Comparison of ENCODE assay signal across 8 cellular contexts in genomic region chr21:42009018-42009830, GRCh38. TPM values are rescaled to one million over a fixed set of nuclear protein-coding genes. Genes with fewer than 3 reads are reported as not detected.
DNase-seq lines count a peak whose midpoint lies in the region; ATAC-seq and TF ChIP-seq lines count a peak whose summit lies in the region.

No MANE protein-coding gene starts in this region.

- peak overlapping the region; percentile 94 for H3K4me3 Mint-ChIP-seq in activated naive CD8-positive, alpha-beta T cell treated with anti-CD3 and anti-CD28 coated beads, Interleukin-2, amount 50 U/mL, for 24 hours

- 0 out of 4 replicates have a peak, but pooled peaks of 1 of the 2 experiments have one; percentile 9 for TF ChIP-seq EP300 in SK-N-SH (IDR thresholded peaks at IDR 0.05; ENCODE audit: borderline replicate concordance in 1 of 2, low read depth in 1 of 2, low read length in 1 of 2)

- H3F3A ChIP-seq in SK-N-SH (replicated peaks; ENCODE audit: insufficient read depth) = no peaks in the 10 kb centered on the region

- H3K9me3 Mint-ChIP-seq in activated naive CD8-positive, alpha-beta T cell treated with anti-CD3 and anti-CD28 coated beads, Interleukin-2, amount 50 U/mL, for 24 hours = no peaks in the 10 kb centered on the region

- POLR2A ChIA-PET in SK-N-SH (lab: Yijun Ruan, JAX) = no interaction called here

- peak overlapping the region; percentile 90 for H3K9ac ChIP-seq in BLaER1
- H3K9ac ChIP-seq in SK-N-SH = peak overlapping the region; percentile 88

- TF ChIP-seq RAD21 in SK-N-SH (IDR thresholded peaks at IDR 0.05; ENCODE audit: low read length) = no peak; the same call in 1 of the 2 replicates

- WGBS in SK-N-SH (ENCODE audit: low lambda C conversion rate) = 2% methylated on average over 61 of the region's 86 CpGs

- H3K27me3 ChIP-seq in BLaER1 (peaks cover 37% of the 10 kb centered on the region), SK-N-SH (ENCODE audit: insufficient read depth) (no peaks in the 10 kb centered on the region; the same call in 1 of the 2 replicates)

- peaks cover 40% of the 10 kb centered on the region for H3K36me3 Mint-ChIP-seq in activated naive CD8-positive, alpha-beta T cell treated with anti-CD3 and anti-CD28 coated beads, Interleukin-2, amount 50 U/mL, for 24 hours (ENCODE audit: low read depth)

- intact Hi-C loops in left ventricle myocardium superior (cut with micrococcal nuclease) = loop anchor here (5.0 kb wide), 1 partner anchor 108 kb away; no protein-coding TSS in a partner anchor

- peak overlapping the region; percentile 100 for H3K27ac Mint-ChIP-seq in activated naive CD8-positive, alpha-beta T cell treated with anti-CD3 and anti-CD28 coated beads, Interleukin-2, amount 50 U/mL, for 24 hours

- H3K36me3 ChIP-seq in BLaER1 (no peaks in the 10 kb centered on the region), SK-N-SH (replicated peaks in 1 of 2; ENCODE audit: control insufficient read depth in 1 of 2, insufficient read depth in 2 of 2, low read length in 1 of 2) (peaks cover 0 to 5% of the 10 kb centered on the region in 2 experiments)

- H3K9me3 ChIP-seq in BLaER1 (no peaks in the 10 kb centered on the region), SK-N-SH (no peaks in the 10 kb centered on the region)

- H4K20me1 ChIP-seq in BLaER1 (peaks cover 9% of the 10 kb centered on the region; the same call in 1 of the 2 replicates), SK-N-SH (ENCODE audit: insufficient read depth) (no peaks in the 10 kb centered on the region; the same call in 1 of the 2 replicates)

- DNase-seq in SK-N-SH (peak; percentile 69), left ventricle myocardium superior (peak; percentile 66), putamen (ENCODE audit: low spot score) (peak; percentile 38), 8988T (no peak)
- peak; percentile 70 for DNase-seq in activated naive CD8-positive, alpha-beta T cell treated with anti-CD3 and anti-CD28 coated beads, Interleukin-2, amount 50 U/mL, for 24 hours

- peak; percentile 28 for ATAC-seq in GM18907 (IDR thresholded peaks at IDR 0.05; ENCODE audit: unreplicated experiment)
- ATAC-seq in HG03354 (IDR thresholded peaks at IDR 0.05; ENCODE audit: poor library complexity, severe bottlenecking, unreplicated experiment) = peak; percentile 35
- ATAC-seq in activated naive CD8-positive, alpha-beta T cell treated with anti-CD3 and anti-CD28 coated beads, Interleukin-2, amount 50 U/mL, for 24 hours = peak; percentile 29
- peak; percentile 31 for ATAC-seq in left ventricle myocardium superior

- H3K27ac ChIP-seq in BLaER1 (peak overlapping the region; percentile 93), SK-N-SH (ENCODE audit: low read depth in 2 of 2, low read length in 1 of 2) (peak overlapping the region; percentile 95 to 98)

- TF ChIP-seq CTCF in SK-N-SH (IDR thresholded peaks at IDR 0.05) = peak; percentile 40

- peaks cover 48% of the 10 kb centered on the region for H3K79me2 ChIP-seq in SK-N-SH (ENCODE audit: insufficient read depth)

- H3K27me3 Mint-ChIP-seq in activated naive CD8-positive, alpha-beta T cell treated with anti-CD3 and anti-CD28 coated beads, Interleukin-2, amount 50 U/mL, for 24 hours = peaks cover 5% of the 10 kb centered on the region

- CTCF ChIA-PET in SK-N-SH (lab: Yijun Ruan, JAX) = interaction anchor here (1.2 to 1.4 kb wide), 3 partner anchors 98 to 193 kb away, joined by 3 to 5 read pairs (median 3); no protein-coding TSS in a partner anchor

- peak overlapping the region; percentile 48; the same call in 1 of the 2 replicates for H2AFZ ChIP-seq in SK-N-SH (ENCODE audit: low read depth)

- peaks cover 56% of the 10 kb centered on the region for H3K4me1 Mint-ChIP-seq in activated naive CD8-positive, alpha-beta T cell treated with anti-CD3 and anti-CD28 coated beads, Interleukin-2, amount 50 U/mL, for 24 hours

- H3K4me3 ChIP-seq in BLaER1 (peak overlapping the region; percentile 88), SK-N-SH (ENCODE audit: low read depth in 2 of 2, low read length in 1 of 2) (peak overlapping the region; percentile 80 to 81)

- peaks cover 26% of the 10 kb centered on the region for H3K4me1 ChIP-seq in BLaER1
- H3K4me1 ChIP-seq in SK-N-SH (ENCODE audit: control insufficient read depth in 1 of 2, insufficient read depth in 2 of 2, low read depth in 1 of 2, low read length in 1 of 2) = peaks cover 0 to 9% of the 10 kb centered on the region in 2 experiments; a peak in 2 of 4 replicates

- peak overlapping the region; percentile 84 for H3K4me2 ChIP-seq in BLaER1
- H3K4me2 ChIP-seq in SK-N-SH = peak overlapping the region; percentile 92

- no peaks in the 10 kb centered on the region for H3K9me2 ChIP-seq in SK-N-SH

TF ChIP-seq in SK-N-SH, 30 proteins besides CTCF, POLR2A, EP300 and RAD21:
- TF ChIP-seq MXI1 (IDR thresholded peaks at IDR 0.05; ENCODE audit: low read depth, low read length) (peak; percentile 69), RFX5 (IDR thresholded peaks at IDR 0.05; ENCODE audit: low read length) (0 out of 2 replicates have a peak, but pooled peaks have one; percentile 37), SMC3 (IDR thresholded peaks at IDR 0.05; ENCODE audit: low read depth, low read length) (no peak), USF1 (IDR thresholded peaks at IDR 0.05; ENCODE audit: borderline replicate concordance, low read depth) (no peak), FOSL2 (IDR thresholded peaks at IDR 0.05; ENCODE audit: borderline replicate concordance, low read depth) (no peak)

RNA-seq across cellular contexts. Expression of gene ZBTB21, which starts 0.9 kb away (rescaled TPM):
- 2.9 and 3.8 TPM in 2 replicates for polyA plus RNA-seq in SK-N-SH (2012; rRNA removed)
- polyA plus RNA-seq in SK-N-SH (2012; cell fraction: cytosol; rRNA removed) = 2.7 and 3.8 TPM in 2 replicates
- polyA plus RNA-seq in SK-N-SH (2012; cell fraction: nucleus; rRNA removed) = 8.0 and 11.4 TPM in 2 replicates
- total RNA-seq in left ventricle myocardium superior = 6.6 TPM

RNA-seq across cellular contexts. Expression of gene C2CD2, which starts 55.4 kb away (rescaled TPM):
- 9.7 and 15.0 TPM in 2 replicates for polyA plus RNA-seq in SK-N-SH (2012; rRNA removed)
- 7.0 and 9.8 TPM in 2 replicates for polyA plus RNA-seq in SK-N-SH (2012; cell fraction: cytosol; rRNA removed)
- polyA plus RNA-seq in SK-N-SH (2012; cell fraction: nucleus; rRNA removed) = 24.0 and 28.3 TPM in 2 replicates
- total RNA-seq in left ventricle myocardium superior = 5.2 TPM
